17 cellular contexts compared by ENCODE assay signal in genomic region chrX:68990948-68991347, GRCh38.
DNase-seq lines count a peak whose midpoint lies in the region; ATAC-seq and TF ChIP-seq lines count a peak whose summit lies in the region.
"Had no signal": no experiment of that assay in that cellular context is flagged by ENCODE, and none has a peak within 500 bp of the region (broad histone marks: within the 10 kb centered on the region; RNA-seq: fewer than 3 reads in every experiment).

No MANE protein-coding gene starts in this region.

- H3K4me3 ChIP-seq in HEK293 (ENCODE audit: low read depth, low read length): no peak overlapping the region
- H3K4me3 ChIP-seq in mesenchymal stem cell (ENCODE audit: insufficient read depth in 1 of 2, low read depth in 1 of 2, low read length in 2 of 2): no peak overlapping the region
- H3K4me3 ChIP-seq in trophoblast cell (ENCODE audit: low read depth, low read length): no peak overlapping the region
- H3K4me3 ChIP-seq: BLaER1 treated with 17β-estradiol and CSF1 and Interleukin-3, amounts not matched to agents 10 nM and 100 nM had no signal

- H4K91ac ChIP-seq in mesenchymal stem cell (ENCODE audit: low read length) (no peak overlapping the region), trophoblast cell (ENCODE audit: low read depth, low read length) (no peak overlapping the region)

- H3K9ac ChIP-seq in mesenchymal stem cell (ENCODE audit: low read length): no peak overlapping the region
- no peak overlapping the region for H3K9ac ChIP-seq in trophoblast cell (ENCODE audit: low read length)
- H3K9ac ChIP-seq: BLaER1 treated with 17β-estradiol and CSF1 and Interleukin-3, amounts not matched to agents 10 nM and 100 nM had no signal

- H3K27me3 ChIP-seq in mesenchymal stem cell (ENCODE audit: control insufficient read depth in 1 of 2, insufficient read depth in 1 of 2, low read length in 2 of 2) (peaks cover 0 to 83% of the 10 kb centered on the region in 2 experiments), trophoblast cell (ENCODE audit: insufficient read depth, low read length) (no peaks in the 10 kb centered on the region)

- H3K79me1 ChIP-seq in mesenchymal stem cell (replicated peaks; ENCODE audit: low read length, poor library complexity, severe bottlenecking) (no peaks in the 10 kb centered on the region), trophoblast cell (ENCODE audit: low read length) (peaks cover 9% of the 10 kb centered on the region)

- peaks cover 8% of the 10 kb centered on the region for H3K4me1 Mint-ChIP-seq in WTC11
- H3K4me1 Mint-ChIP-seq: B cell, IgD-negative memory B cell had no signal

- H3K79me2 ChIP-seq in trophoblast cell (ENCODE audit: control insufficient read depth, insufficient read depth, low read length, poor library complexity): no peaks in the 10 kb centered on the region

- H3K36me3 Mint-ChIP-seq in WTC11: no peaks in the 10 kb centered on the region
- H3K36me3 Mint-ChIP-seq: CD8-positive, alpha-beta T cell; IgD-negative memory B cell had no signal

- CTCF ChIA-PET in HEK293 (lab: Yijun Ruan, JAX): no interaction called here
- CTCF ChIA-PET in WTC11 (lab: Charles Lee): no interaction called here

- H3K23ac ChIP-seq in mesenchymal stem cell (ENCODE audit: low read length in 2 of 2): no peak overlapping the region
- H3K23ac ChIP-seq in trophoblast cell (ENCODE audit: low read length): no peak overlapping the region

- H3K14ac ChIP-seq in mesenchymal stem cell (ENCODE audit: low read length in 2 of 2): peak overlapping the region in 1 of 2 experiments; percentile 60
- H3K14ac ChIP-seq in trophoblast cell (ENCODE audit: low read length): no peak overlapping the region

- POLR2A ChIA-PET in HEK293 (lab: Yijun Ruan, JAX) (no interaction called here), WTC11 (lab: Charles Lee) (interaction anchor here (1.2 kb wide), 1 partner anchor 12 kb away, joined by 3 read pairs; no protein-coding TSS in a partner anchor)

- H2AFZ ChIP-seq in mesenchymal stem cell (ENCODE audit: low read depth, low read length) (no peak overlapping the region), trophoblast cell (ENCODE audit: insufficient read depth, low read length, poor library complexity) (no peak overlapping the region)

- no peak for DNase-seq in WTC11 (ENCODE audit: low spot score)
- DNase-seq in mesenchymal stem cell: no peak
- DNase-seq in trophoblast cell: no peak
- DNase-seq in NCI-H1092 (lab: John Stamatoyannopoulos, UW): no peak
- DNase-seq: Calu3; CD8-positive, alpha-beta T cell; DMS79 treated with DMSO at 0.1 percent for 48 hours; GF-D8; GOT3; H7 had no signal

- no peak overlapping the region for H3K4me2 ChIP-seq in mesenchymal stem cell (ENCODE audit: low read length, poor library complexity, severe bottlenecking)
- no peak overlapping the region for H3K4me2 ChIP-seq in trophoblast cell (ENCODE audit: low read length)
- H3K4me2 ChIP-seq: BLaER1 treated with 17β-estradiol and CSF1 and Interleukin-3, amounts not matched to agents 10 nM and 100 nM had no signal

- peak overlapping the region; percentile 15 to 25 for H2BK12ac ChIP-seq in mesenchymal stem cell (ENCODE audit: low read length in 2 of 2)
- H2BK12ac ChIP-seq in trophoblast cell (ENCODE audit: low read length): peak overlapping the region; percentile 79

- H3K27me3 Mint-ChIP-seq in WTC11 (ENCODE audit: low read depth): peaks cover 4% of the 10 kb centered on the region

- H2BK120ac ChIP-seq in mesenchymal stem cell (ENCODE audit: low read depth, low read length) (no peak overlapping the region), trophoblast cell (ENCODE audit: insufficient read depth, low read length, poor library complexity) (no peak overlapping the region)

- no peak; the same call in 1 of the 2 replicates for TF ChIP-seq CTCF in HEK293 (tag by site-specific recombination; IDR thresholded peaks at IDR 0.05)
- TF ChIP-seq CTCF in WTC11 (IDR thresholded peaks at IDR 0.05): no peak

- ATAC-seq in WTC11: no peak
- ATAC-seq in HG03175 (IDR thresholded peaks at IDR 0.05; ENCODE audit: unreplicated experiment): no peak
- no peak for ATAC-seq in GM21576 (IDR thresholded peaks at IDR 0.05; ENCODE audit: unreplicated experiment)
- ATAC-seq: CD8-positive, alpha-beta T cell; HCT116 had no signal

- H3K27ac ChIP-seq in HEK293 (ENCODE audit: extremely low read depth, low read depth, low read length) (no peak overlapping the region), mesenchymal stem cell (ENCODE audit: low read length, poor library complexity, severe bottlenecking) (no peak overlapping the region), trophoblast cell (ENCODE audit: low read depth, low read length) (no peak overlapping the region)
- H3K27ac ChIP-seq: BLaER1 treated with 17β-estradiol and CSF1 and Interleukin-3, amounts not matched to agents 10 nM and 100 nM had no signal

- no peak overlapping the region for H3K27ac Mint-ChIP-seq in WTC11
- H3K27ac Mint-ChIP-seq: B cell; CD8-positive, alpha-beta T cell; IgD-negative memory B cell had no signal

- H2BK5ac ChIP-seq in mesenchymal stem cell (ENCODE audit: low read depth, low read length, poor library complexity, severe bottlenecking) (no peak overlapping the region), trophoblast cell (ENCODE audit: low read depth, low read length, poor library complexity) (no peak overlapping the region)

- H2BK15ac ChIP-seq in mesenchymal stem cell (ENCODE audit: low read depth, poor library complexity, severe bottlenecking): no peak overlapping the region

- H3K4me1 ChIP-seq in HEK293 (ENCODE audit: control insufficient read depth, insufficient read depth, low read length): no peaks in the 10 kb centered on the region
- peaks cover 11% of the 10 kb centered on the region for H3K4me1 ChIP-seq in mesenchymal stem cell (ENCODE audit: control insufficient read depth, insufficient read depth, low read depth, low read length)
- H3K4me1 ChIP-seq in trophoblast cell (ENCODE audit: control insufficient read depth in 1 of 2, insufficient read depth in 2 of 2, low read length in 2 of 2): peaks cover 10 to 16% of the 10 kb centered on the region in 2 experiments

- H3K4ac ChIP-seq in mesenchymal stem cell (ENCODE audit: low read depth in 1 of 2, low read length in 2 of 2): no peak overlapping the region
- no peak overlapping the region for H3K4ac ChIP-seq in trophoblast cell (ENCODE audit: low read depth, low read length)

- H2AK5ac ChIP-seq in mesenchymal stem cell (ENCODE audit: low read length, severe bottlenecking) (no peak overlapping the region), trophoblast cell (ENCODE audit: low read length) (no peak overlapping the region)

- no peak overlapping the region for H3K4me3 Mint-ChIP-seq in WTC11
- H3K4me3 Mint-ChIP-seq: B cell; CD8-positive, alpha-beta T cell; IgD-negative memory B cell had no signal

- H3K9me3 ChIP-seq in HEK293 (ENCODE audit: control insufficient read depth, insufficient read depth, low read depth, low read length): no peaks in the 10 kb centered on the region
- H3K9me3 ChIP-seq in mesenchymal stem cell (ENCODE audit: control insufficient read depth, low read length): no peaks in the 10 kb centered on the region
- H3K9me3 ChIP-seq in trophoblast cell (ENCODE audit: insufficient read depth, low read depth, low read length): no peaks in the 10 kb centered on the region

- peak overlapping the region; percentile 27 to 70 for H3K18ac ChIP-seq in mesenchymal stem cell (ENCODE audit: low read depth in 1 of 2, low read length in 2 of 2)
- H3K18ac ChIP-seq in trophoblast cell (ENCODE audit: low read length): no peak overlapping the region

- no peaks in the 10 kb centered on the region for H3K9me3 Mint-ChIP-seq in WTC11
- H3K9me3 Mint-ChIP-seq: CD8-positive, alpha-beta T cell; IgD-negative memory B cell had no signal

- no peak overlapping the region for H4K8ac ChIP-seq in mesenchymal stem cell (ENCODE audit: low read length)
- no peak overlapping the region for H4K8ac ChIP-seq in trophoblast cell (ENCODE audit: low read depth, low read length)

- 87% methylated on average over 1 of the region's 1 CpG for WGBS in mesenchymal stem cell
- WGBS in trophoblast cell (ENCODE audit: extremely low coverage, insufficient coverage, insufficient read length): no CpG with 5 or more reads among the region's 1 CpG

- H3K36me3 ChIP-seq in HEK293 (ENCODE audit: control insufficient read depth in 2 of 2, insufficient read depth in 1 of 2, low read length in 2 of 2) (no peaks in the 10 kb centered on the region), mesenchymal stem cell (ENCODE audit: control insufficient read depth in 1 of 2, insufficient read depth in 2 of 2, low read depth in 1 of 2, low read length in 2 of 2) (no peaks in the 10 kb centered on the region), trophoblast cell (ENCODE audit: control insufficient read depth in 1 of 2, insufficient read depth in 2 of 2, low read length in 2 of 2) (no peaks in the 10 kb centered on the region)
- H3K36me3 ChIP-seq: BLaER1 treated with 17β-estradiol and CSF1 and Interleukin-3, amounts not matched to agents 10 nM and 100 nM had no signal

- no peak overlapping the region for H4K12ac ChIP-seq in trophoblast cell (ENCODE audit: low read depth, low read length)

TF ChIP-seq in HEK293, 187 proteins besides CTCF, POLR2A, EP300 and RAD21 (continues in another document):
- TF ChIP-seq ZNF791 (tag by site-specific recombination; IDR thresholded peaks at IDR 0.05) (peak; percentile 48; the same call in 1 of the 2 replicates), ZNF140 (tag by site-specific recombination; IDR thresholded peaks at IDR 0.05) (peak; percentile 5; the same call in 1 of the 2 replicates), ZNF146 (tag by site-specific recombination; IDR thresholded peaks at IDR 0.05) (no peak), ZNF37A (tag by site-specific recombination; IDR thresholded peaks at IDR 0.05) (no peak), SALL2 (tag by site-specific recombination; IDR thresholded peaks at IDR 0.05; ENCODE audit: borderline replicate concordance) (0 out of 2 replicates have a peak, but pooled peaks have one; percentile 36), SCRT1 (tag by site-specific recombination; IDR thresholded peaks at IDR 0.05; ENCODE audit: borderline replicate concordance) (no peak), ZNF544 (tag by site-specific recombination; IDR thresholded peaks at IDR 0.05) (peak; percentile 72; the same call in 1 of the 2 replicates)

TF ChIP-seq in WTC11, 78 proteins besides CTCF, POLR2A, EP300 and RAD21 (continues in another document):
- TF ChIP-seq SP1 (CRISPR knock-in tag; conservative IDR thresholded peaks at IDR 0.05) (no peak), FOXP1 (CRISPR knock-in tag; IDR thresholded peaks at IDR 0.05; ENCODE audit: borderline replicate concordance) (no peak)
